Comparison of ENCODE assay signal across 9 cellular contexts in genomic region chr20:35601990-35602389, GRCh38. TPM values are rescaled to one million over a fixed set of nuclear protein-coding genes. Genes with fewer than 3 reads are reported as not detected.
A peak's percentile ranks its signal among the peaks of the same experiment; 100 is the strongest.
DNase-seq lines count a peak whose midpoint lies in the region; ATAC-seq, FAIRE-seq and TF ChIP-seq lines count a peak whose summit lies in the region.
"Had no signal": no experiment of that assay in that cellular context is flagged by ENCODE, and none has a peak within 500 bp of the region (broad histone marks: within the 10 kb centered on the region; RNA-seq: fewer than 3 reads in every experiment).

No MANE protein-coding gene starts in this region.

- H2AFZ ChIP-seq in fibroblast of lung (ENCODE audit: low read length), result no peak overlapping the region
- H2AFZ ChIP-seq in parathyroid adenoma, result peak overlapping the region; percentile 88

- no peak for ATAC-seq in HG03469 (IDR thresholded peaks at IDR 0.05; ENCODE audit: unreplicated experiment)
- ATAC-seq in omental fat pad (ENCODE audit: low FRiP score), result no peak

- no peaks in the 10 kb centered on the region for H3K36me3 ChIP-seq in BLaER1
- no peaks in the 10 kb centered on the region for H3K36me3 ChIP-seq in NT2/D1 (ENCODE audit: insufficient read depth, insufficient read length, low read length)
- no peaks in the 10 kb centered on the region for H3K36me3 ChIP-seq in fibroblast of lung (ENCODE audit: control insufficient read depth, insufficient read depth, low read length)
- H3K36me3 ChIP-seq in parathyroid adenoma (ENCODE audit: control insufficient read depth, insufficient read depth, low read length), result no peaks in the 10 kb centered on the region

- H3K4me3 ChIP-seq in BLaER1 (peak overlapping the region; percentile 56), NT2/D1 (ENCODE audit: insufficient read length, low read depth) (peak overlapping the region; percentile 44), fibroblast of lung (replicated peaks in 1 of 4; ENCODE audit: control extremely low read depth in 1 of 4, insufficient read depth in 1 of 4, low read depth in 3 of 4, low read length in 4 of 4) (peak overlapping the region in 1 of 4 experiments; percentile 48), parathyroid adenoma (ENCODE audit: low read depth, low read length) (no peak overlapping the region)

- DNase-seq in NT2/D1 (ENCODE audit: low read depth, low spot score), result no peak
- DNase-seq in fibroblast of lung (ENCODE audit: low read depth in 2 of 2), result no peak
- no peak for DNase-seq in RCC 7860 (ENCODE audit: low spot score)
- no peak for DNase-seq in effector CD4-positive, alpha-beta T cell
- no peak for DNase-seq in omental fat pad (ENCODE audit: low spot score)

- H3K79me2 ChIP-seq in fibroblast of lung (ENCODE audit: control insufficient read depth, insufficient read depth, low read length) (no peaks in the 10 kb centered on the region), parathyroid adenoma (no peaks in the 10 kb centered on the region)

- H3K9me3 ChIP-seq in BLaER1 (peaks cover 6% of the 10 kb centered on the region; the same call in 1 of the 2 replicates), NT2/D1 (ENCODE audit: insufficient read depth, low read length) (no peaks in the 10 kb centered on the region), fibroblast of lung (ENCODE audit: control insufficient read depth, insufficient read depth, low read depth, low read length) (no peaks in the 10 kb centered on the region), parathyroid adenoma (ENCODE audit: control insufficient read depth, low read length) (no peaks in the 10 kb centered on the region)

- H3K9ac ChIP-seq in BLaER1 (no peak overlapping the region), NT2/D1 (ENCODE audit: insufficient read length, low read depth) (peak overlapping the region; percentile 84), fibroblast of lung (ENCODE audit: insufficient read depth, low read length) (no peak overlapping the region), parathyroid adenoma (no peak overlapping the region)

- H3K4me2 ChIP-seq in BLaER1, result peak overlapping the region; percentile 77
- peak overlapping the region; percentile 95 for H3K4me2 ChIP-seq in fibroblast of lung (ENCODE audit: extremely low read depth, insufficient read depth, low read length)
- peak overlapping the region; percentile 62 for H3K4me2 ChIP-seq in parathyroid adenoma (ENCODE audit: low read length)

- H3K27me3 ChIP-seq in BLaER1 (peaks cover 38% of the 10 kb centered on the region), NT2/D1 (ENCODE audit: insufficient read depth, insufficient read length) (peaks cover 44% of the 10 kb centered on the region), fibroblast of lung (ENCODE audit: control insufficient read depth, insufficient read depth, low read length) (peaks cover 7% of the 10 kb centered on the region), parathyroid adenoma (ENCODE audit: control insufficient read depth, insufficient read depth, low read length) (no peaks in the 10 kb centered on the region)

- TF ChIP-seq CTCF in fibroblast of lung (conservative IDR thresholded peaks at IDR 0.05 in 1 of 2, IDR thresholded peaks at IDR 0.05 in 1 of 2; ENCODE audit: low read depth in 1 of 2, low read length in 2 of 2) (no peak), parathyroid adenoma (IDR thresholded peaks at IDR 0.05) (no peak), omental fat pad (IDR thresholded peaks at IDR 0.05) (no peak)

- no peak for FAIRE-seq in RCC 7860 (lab: Jason Lieb, UNC)
- FAIRE-seq: G401.6 had no signal

- H3K4me1 ChIP-seq in BLaER1, result peaks cover 15% of the 10 kb centered on the region
- H3K4me1 ChIP-seq in NT2/D1 (ENCODE audit: insufficient read depth, insufficient read length), result peaks cover 22% of the 10 kb centered on the region
- H3K4me1 ChIP-seq in fibroblast of lung (ENCODE audit: control insufficient read depth, extremely low read depth, insufficient read depth, low read length), result peaks cover 6% of the 10 kb centered on the region
- no peaks in the 10 kb centered on the region for H3K4me1 ChIP-seq in parathyroid adenoma

- H4K20me1 ChIP-seq in BLaER1, result peaks cover 14% of the 10 kb centered on the region; the same call in 1 of the 2 replicates
- no peaks in the 10 kb centered on the region for H4K20me1 ChIP-seq in fibroblast of lung (ENCODE audit: control insufficient read depth, extremely low read depth, insufficient read depth, low read length)

- H3K27ac ChIP-seq in BLaER1, result no peak overlapping the region
- H3K27ac ChIP-seq in fibroblast of lung (ENCODE audit: insufficient read depth, low read length), result no peak overlapping the region
- H3K27ac ChIP-seq in parathyroid adenoma, result no peak overlapping the region

RNA-seq across cellular contexts. Expression of gene SPAG4, which starts 13.6 kb away (rescaled TPM):
- total RNA-seq in fibroblast of lung, result 6.6 and 8.5 TPM in 2 replicates
- polyA plus RNA-seq in fibroblast of lung, result 2.6 and 4.3 TPM in 2 replicates
- 2.7 and 7.9 TPM in 2 replicates for polyA plus RNA-seq in fibroblast of lung (2012)
- 5.3 TPM in 1 of 2 replicates, not detected in the other for polyA minus RNA-seq in fibroblast of lung (ENCODE audit: low replicate concordance)
- 1 to 10 TPM; 2.5 to 7.4 (median 3.1) TPM for total RNA-seq in omental fat pad
